ENCODE assay signal across 1 cellular context in the genomic region with DNA sequence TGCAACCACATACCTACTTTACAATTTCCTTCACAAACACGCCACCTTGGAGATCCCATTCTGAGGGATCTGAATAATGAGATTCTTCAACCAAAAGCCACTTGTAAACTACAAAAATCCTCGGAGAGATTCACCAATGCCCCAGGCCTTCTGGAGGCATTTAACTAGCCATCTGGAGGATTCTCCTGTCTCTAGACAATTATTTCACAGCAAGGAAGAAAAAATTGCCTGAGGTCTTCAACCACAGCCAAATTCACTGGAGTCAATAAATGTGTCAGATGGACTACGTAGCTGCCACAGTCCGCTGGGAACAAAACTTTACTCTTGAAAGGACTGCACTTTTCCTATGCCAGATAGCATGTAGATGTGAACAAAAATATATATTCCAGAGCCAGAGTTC.
TF ChIP-seq lines count a peak whose summit lies in the region.

No MANE protein-coding gene starts in this region.

TF ChIP-seq in GM23338, 12 proteins besides CTCF, POLR2A, EP300 and RAD21:
- TF ChIP-seq, protein P1, sequence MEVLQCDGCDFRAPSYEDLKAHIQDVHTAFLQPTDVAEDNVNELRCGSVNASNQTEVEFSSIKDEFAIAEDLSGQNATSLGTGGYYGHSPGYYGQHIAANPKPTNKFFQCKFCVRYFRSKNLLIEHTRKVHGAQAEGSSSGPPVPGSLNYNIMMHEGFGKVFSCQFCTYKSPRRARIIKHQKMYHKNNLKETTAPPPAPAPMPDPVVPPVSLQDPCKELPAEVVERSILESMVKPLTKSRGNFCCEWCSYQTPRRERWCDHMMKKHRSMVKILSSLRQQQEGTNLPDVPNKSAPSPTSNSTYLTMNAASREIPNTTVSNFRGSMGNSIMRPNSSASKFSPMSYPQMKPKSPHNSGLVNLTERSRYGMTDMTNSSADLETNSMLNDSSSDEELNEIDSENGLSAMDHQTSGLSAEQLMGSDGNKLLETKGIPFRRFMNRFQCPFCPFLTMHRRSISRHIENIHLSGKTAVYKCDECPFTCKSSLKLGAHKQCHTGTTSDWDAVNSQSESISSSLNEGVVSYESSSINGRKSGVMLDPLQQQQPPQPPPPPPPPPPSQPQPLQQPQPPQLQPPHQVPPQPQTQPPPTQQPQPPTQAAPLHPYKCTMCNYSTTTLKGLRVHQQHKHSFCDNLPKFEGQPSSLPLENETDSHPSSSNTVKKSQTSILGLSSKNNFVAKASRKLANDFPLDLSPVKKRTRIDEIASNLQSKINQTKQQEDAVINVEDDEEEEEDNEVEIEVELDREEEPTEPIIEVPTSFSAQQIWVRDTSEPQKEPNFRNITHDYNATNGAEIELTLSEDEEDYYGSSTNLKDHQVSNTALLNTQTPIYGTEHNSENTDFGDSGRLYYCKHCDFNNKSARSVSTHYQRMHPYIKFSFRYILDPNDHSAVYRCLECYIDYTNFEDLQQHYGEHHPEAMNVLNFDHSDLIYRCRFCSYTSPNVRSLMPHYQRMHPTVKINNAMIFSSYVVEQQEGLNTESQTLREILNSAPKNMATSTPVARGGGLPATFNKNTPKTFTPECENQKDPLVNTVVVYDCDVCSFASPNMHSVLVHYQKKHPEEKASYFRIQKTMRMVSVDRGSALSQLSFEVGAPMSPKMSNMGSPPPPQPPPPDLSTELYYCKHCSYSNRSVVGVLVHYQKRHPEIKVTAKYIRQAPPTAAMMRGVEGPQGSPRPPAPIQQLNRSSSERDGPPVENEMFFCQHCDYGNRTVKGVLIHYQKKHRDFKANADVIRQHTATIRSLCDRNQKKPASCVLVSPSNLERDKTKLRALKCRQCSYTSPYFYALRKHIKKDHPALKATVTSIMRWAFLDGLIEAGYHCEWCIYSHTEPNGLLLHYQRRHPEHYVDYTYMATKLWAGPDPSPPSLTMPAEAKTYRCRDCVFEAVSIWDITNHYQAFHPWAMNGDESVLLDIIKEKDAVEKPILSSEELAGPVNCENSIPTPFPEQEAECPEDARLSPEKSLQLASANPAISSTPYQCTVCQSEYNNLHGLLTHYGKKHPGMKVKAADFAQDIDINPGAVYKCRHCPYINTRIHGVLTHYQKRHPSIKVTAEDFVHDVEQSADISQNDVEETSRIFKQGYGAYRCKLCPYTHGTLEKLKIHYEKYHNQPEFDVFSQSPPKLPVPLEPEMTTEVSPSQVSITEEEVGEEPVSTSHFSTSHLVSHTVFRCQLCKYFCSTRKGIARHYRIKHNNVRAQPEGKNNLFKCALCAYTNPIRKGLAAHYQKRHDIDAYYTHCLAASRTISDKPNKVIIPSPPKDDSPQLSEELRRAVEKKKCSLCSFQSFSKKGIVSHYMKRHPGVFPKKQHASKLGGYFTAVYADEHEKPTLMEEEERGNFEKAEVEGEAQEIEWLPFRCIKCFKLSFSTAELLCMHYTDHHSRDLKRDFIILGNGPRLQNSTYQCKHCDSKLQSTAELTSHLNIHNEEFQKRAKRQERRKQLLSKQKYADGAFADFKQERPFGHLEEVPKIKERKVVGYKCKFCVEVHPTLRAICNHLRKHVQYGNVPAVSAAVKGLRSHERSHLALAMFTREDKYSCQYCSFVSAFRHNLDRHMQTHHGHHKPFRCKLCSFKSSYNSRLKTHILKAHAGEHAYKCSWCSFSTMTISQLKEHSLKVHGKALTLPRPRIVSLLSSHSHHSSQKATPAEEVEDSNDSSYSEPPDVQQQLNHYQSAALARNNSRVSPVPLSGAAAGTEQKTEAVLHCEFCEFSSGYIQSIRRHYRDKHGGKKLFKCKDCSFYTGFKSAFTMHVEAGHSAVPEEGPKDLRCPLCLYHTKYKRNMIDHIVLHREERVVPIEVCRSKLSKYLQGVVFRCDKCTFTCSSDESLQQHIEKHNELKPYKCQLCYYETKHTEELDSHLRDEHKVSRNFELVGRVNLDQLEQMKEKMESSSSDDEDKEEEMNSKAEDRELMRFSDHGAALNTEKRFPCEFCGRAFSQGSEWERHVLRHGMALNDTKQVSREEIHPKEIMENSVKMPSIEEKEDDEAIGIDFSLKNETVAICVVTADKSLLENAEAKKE (CRISPR knock-in tag; IDR thresholded peaks at IDR 0.05) = no peak
- TF ChIP-seq, protein P2, sequence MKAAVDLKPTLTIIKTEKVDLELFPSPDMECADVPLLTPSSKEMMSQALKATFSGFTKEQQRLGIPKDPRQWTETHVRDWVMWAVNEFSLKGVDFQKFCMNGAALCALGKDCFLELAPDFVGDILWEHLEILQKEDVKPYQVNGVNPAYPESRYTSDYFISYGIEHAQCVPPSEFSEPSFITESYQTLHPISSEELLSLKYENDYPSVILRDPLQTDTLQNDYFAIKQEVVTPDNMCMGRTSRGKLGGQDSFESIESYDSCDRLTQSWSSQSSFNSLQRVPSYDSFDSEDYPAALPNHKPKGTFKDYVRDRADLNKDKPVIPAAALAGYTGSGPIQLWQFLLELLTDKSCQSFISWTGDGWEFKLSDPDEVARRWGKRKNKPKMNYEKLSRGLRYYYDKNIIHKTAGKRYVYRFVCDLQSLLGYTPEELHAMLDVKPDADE (IDR thresholded peaks at IDR 0.05) = no peak
- TF ChIP-seq EZH2 (IDR thresholded peaks at IDR 0.05; ENCODE audit: low read depth, unreplicated experiment) (no peak), ZNF331 (CRISPR knock-in tag; IDR thresholded peaks at IDR 0.05; ENCODE audit: low read depth) (no peak), POLR2AphosphoS5 (IDR thresholded peaks at IDR 0.05; ENCODE audit: low read depth) (no peak), CREB1 (CRISPR knock-in tag; IDR thresholded peaks at IDR 0.05; ENCODE audit: low read depth) (no peak), ZNF114 (CRISPR knock-in tag; IDR thresholded peaks at IDR 0.05) (no peak), STAT1 (IDR thresholded peaks at IDR 0.05; ENCODE audit: unreplicated experiment) (no peak), NANOG (IDR thresholded peaks at IDR 0.05; ENCODE audit: borderline replicate concordance) (no peak), JUNB (IDR thresholded peaks at IDR 0.05; ENCODE audit: unreplicated experiment) (no peak), EZH2phosphoT487 (IDR thresholded peaks at IDR 0.05; ENCODE audit: unreplicated experiment) (no peak)
- TF ChIP-seq, protein P3, sequence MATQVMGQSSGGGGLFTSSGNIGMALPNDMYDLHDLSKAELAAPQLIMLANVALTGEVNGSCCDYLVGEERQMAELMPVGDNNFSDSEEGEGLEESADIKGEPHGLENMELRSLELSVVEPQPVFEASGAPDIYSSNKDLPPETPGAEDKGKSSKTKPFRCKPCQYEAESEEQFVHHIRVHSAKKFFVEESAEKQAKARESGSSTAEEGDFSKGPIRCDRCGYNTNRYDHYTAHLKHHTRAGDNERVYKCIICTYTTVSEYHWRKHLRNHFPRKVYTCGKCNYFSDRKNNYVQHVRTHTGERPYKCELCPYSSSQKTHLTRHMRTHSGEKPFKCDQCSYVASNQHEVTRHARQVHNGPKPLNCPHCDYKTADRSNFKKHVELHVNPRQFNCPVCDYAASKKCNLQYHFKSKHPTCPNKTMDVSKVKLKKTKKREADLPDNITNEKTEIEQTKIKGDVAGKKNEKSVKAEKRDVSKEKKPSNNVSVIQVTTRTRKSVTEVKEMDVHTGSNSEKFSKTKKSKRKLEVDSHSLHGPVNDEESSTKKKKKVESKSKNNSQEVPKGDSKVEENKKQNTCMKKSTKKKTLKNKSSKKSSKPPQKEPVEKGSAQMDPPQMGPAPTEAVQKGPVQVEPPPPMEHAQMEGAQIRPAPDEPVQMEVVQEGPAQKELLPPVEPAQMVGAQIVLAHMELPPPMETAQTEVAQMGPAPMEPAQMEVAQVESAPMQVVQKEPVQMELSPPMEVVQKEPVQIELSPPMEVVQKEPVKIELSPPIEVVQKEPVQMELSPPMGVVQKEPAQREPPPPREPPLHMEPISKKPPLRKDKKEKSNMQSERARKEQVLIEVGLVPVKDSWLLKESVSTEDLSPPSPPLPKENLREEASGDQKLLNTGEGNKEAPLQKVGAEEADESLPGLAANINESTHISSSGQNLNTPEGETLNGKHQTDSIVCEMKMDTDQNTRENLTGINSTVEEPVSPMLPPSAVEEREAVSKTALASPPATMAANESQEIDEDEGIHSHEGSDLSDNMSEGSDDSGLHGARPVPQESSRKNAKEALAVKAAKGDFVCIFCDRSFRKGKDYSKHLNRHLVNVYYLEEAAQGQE (IDR thresholded peaks at IDR 0.05; ENCODE audit: unreplicated experiment) = no peak
